In the genomic region with DNA sequence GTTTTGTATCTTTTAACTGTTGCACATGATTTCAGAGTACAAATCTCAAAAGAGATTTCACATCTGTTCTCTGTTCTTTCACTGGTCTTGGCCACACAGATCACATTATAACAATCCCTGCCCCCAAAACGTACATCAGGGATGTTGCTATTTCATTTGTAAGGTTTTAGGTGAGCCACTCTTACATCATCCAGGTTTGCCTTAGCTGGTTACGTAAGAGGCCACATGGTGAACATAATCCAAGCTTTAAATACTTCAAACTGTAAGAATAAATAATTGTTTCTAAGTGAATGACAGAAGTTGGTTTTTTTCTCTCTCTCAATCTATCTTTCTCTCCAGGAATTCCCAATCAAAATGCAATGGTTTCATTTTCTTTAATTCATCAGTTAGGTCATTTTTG, we compare ENCODE assay signal across 22 cellular contexts.
A peak's percentile ranks its signal among the peaks of the same experiment; 100 is the strongest.
DNase-seq lines count a peak whose midpoint lies in the region; ATAC-seq, FAIRE-seq and TF ChIP-seq lines count a peak whose summit lies in the region.
"Had no signal": no experiment of that assay in that cellular context is flagged by ENCODE, and none has a peak within 500 bp of the region (broad histone marks: within the 10 kb centered on the region; RNA-seq: fewer than 3 reads in every experiment).

No MANE protein-coding gene starts in this region.

- no peaks in the 10 kb centered on the region for H3K27me3 Mint-ChIP-seq in WTC11 (ENCODE audit: low read depth)
- H3K27me3 Mint-ChIP-seq: activated CD4-positive, alpha-beta T cell treated with anti-CD3 and anti-CD28 coated beads, Interleukin-2, amount 10 ng/mL, durations not matched to agents 24 days and 14 days; B cell; naive thymus-derived CD4-positive, alpha-beta T cell had no signal

- no peak overlapping the region for H2AFZ ChIP-seq in HepG2 (ENCODE audit: low read length)

- 29% methylated on average over 2 of the region's 2 CpGs for whole genome bisulfite sequencing in HepG2 (ENCODE audit: low lambda C conversion rate)
- 79 to 88% methylated on average over 2 of the region's 2 CpGs for WGBS in gastroesophageal sphincter (ENCODE audit: low coverage in 1 of 2), 2 donors

- BruUV-seq in HepG2 (replicated peaks; lab: Mats Ljungman, UMichigan), result no TSS peak

- intact Hi-C loops in HepG2 (cut with micrococcal nuclease; ENCODE audit: unreplicated experiment), result loop anchor here (5.0 kb wide), 1 partner anchor 533 kb away; no protein-coding TSS in a partner anchor
- intact Hi-C loops in left ventricle myocardium superior (cut with micrococcal nuclease), result loop anchor here (5.0 kb wide), 1 partner anchor 518 kb away; no protein-coding TSS in a partner anchor

- TF ChIP-seq CTCF in WTC11 (IDR thresholded peaks at IDR 0.05) (no peak), HepG2 (CRISPR knock-in tag; IDR thresholded peaks at IDR 0.05) (no peak), gastroesophageal sphincter (IDR thresholded peaks at IDR 0.05) (no peak)

- in situ Hi-C loops in HepG2 (cut with HindIII; ENCODE audit: extremely low pct_ligation_motif_present, low pct_unique_long_range_greater_than_20kb), result no loop called here

- peak overlapping the region; percentile 57; the same call in 1 of the 2 replicates for H3K27ac Mint-ChIP-seq in WTC11
- H3K27ac Mint-ChIP-seq: activated CD4-positive, alpha-beta T cell treated with anti-CD3 and anti-CD28 coated beads, Interleukin-2, amount 10 ng/mL, durations not matched to agents 24 days and 14 days; B cell; naive thymus-derived CD4-positive, alpha-beta T cell; stimulated activated effector memory CD8-positive, alpha-beta T cell treated with anti-CD3 and anti-CD28 coated beads, Interleukin-12 subunit alpha, Interleukin-12 subunit beta, amount 100 ng/mL, for 72 hours had no signal

- H3K4me3 ChIP-seq in HepG2 (replicated peaks in 1 of 3; ENCODE audit: insufficient read depth in 1 of 3, low read depth in 2 of 3, low read length in 3 of 3), result no peak overlapping the region
- H3K4me3 ChIP-seq in gastroesophageal sphincter, result no peak overlapping the region
- H3K4me3 ChIP-seq: ascending aorta, left ventricle myocardium inferior, prostate gland, SK-N-MC, spleen had no signal

- FAIRE-seq in HepG2 (lab: Jason Lieb, UNC), result no peak

- no peaks in the 10 kb centered on the region for H4K20me1 ChIP-seq in HepG2 (ENCODE audit: insufficient read depth, low read length)

- H3K9me3 ChIP-seq in HepG2 (ENCODE audit: low read length) (no peaks in the 10 kb centered on the region), gastroesophageal sphincter (no peaks in the 10 kb centered on the region)
- H3K9me3 ChIP-seq: ascending aorta, left ventricle myocardium inferior, prostate gland, spleen had no signal

- DNase-seq in DMS114 treated with DMSO at 0.1 percent for 48 hours (lab: John Stamatoyannopoulos, UW; ENCODE audit: unreplicated experiment) (peak; percentile 84), WTC11 (ENCODE audit: low spot score) (no peak), HepG2 (ENCODE audit: low spot score) (no peak), SKM-1 (lab: John Stamatoyannopoulos, UW; ENCODE audit: unreplicated experiment) (no peak), left ventricle myocardium superior (no peak), activated gamma-delta T cell (lab: John Stamatoyannopoulos, UW) (no peak)
- DNase-seq: activated CD4-positive, alpha-beta T cell treated with anti-CD3 and anti-CD28 coated beads, Interleukin-2, amount 10 ng/mL, durations not matched to agents 24 days and 14 days; activated CD8-positive, alpha-beta memory T cell treated with anti-CD3 and anti-CD28 coated beads, Interleukin-2, amount 50 U/mL, for 48 hours; activated gamma-delta T cell treated with Interleukin-2 at 50 U/mL for 16 hours; KG1; left ventricle myocardium inferior; naive thymus-derived CD4-positive, alpha-beta T cell; NCI-H1417 treated with DMSO at 0.1 percent for 48 hours; NCI-H510A treated with DMSO at 0.1 percent for 48 hours; spleen had no signal

- H3K4me3 Mint-ChIP-seq in WTC11, result no peak overlapping the region
- H3K4me3 Mint-ChIP-seq: activated CD4-positive, alpha-beta T cell treated with anti-CD3 and anti-CD28 coated beads, Interleukin-2, amount 10 ng/mL, durations not matched to agents 24 days and 14 days; B cell; naive thymus-derived CD4-positive, alpha-beta T cell; stimulated activated effector memory CD8-positive, alpha-beta T cell treated with anti-CD3 and anti-CD28 coated beads, Interleukin-12 subunit alpha, Interleukin-12 subunit beta, amount 100 ng/mL, for 72 hours had no signal

- no peak for TF ChIP-seq EP300 in Ishikawa (IDR thresholded peaks at IDR 0.05; ENCODE audit: borderline replicate concordance)
- TF ChIP-seq EP300 in HepG2 (IDR thresholded peaks at IDR 0.05; ENCODE audit: low read depth in 2 of 2, low read length in 2 of 2), result no peak
- no peak for TF ChIP-seq EP300 in HepG2 (CRISPR knock-in tag; IDR thresholded peaks at IDR 0.05; ENCODE audit: borderline replicate concordance)
- TF ChIP-seq EP300 in gastroesophageal sphincter (IDR thresholded peaks at IDR 0.05), result no peak

- H3K36me3 Mint-ChIP-seq in WTC11, result no peaks in the 10 kb centered on the region
- H3K36me3 Mint-ChIP-seq: naive thymus-derived CD4-positive, alpha-beta T cell; stimulated activated effector memory CD8-positive, alpha-beta T cell treated with anti-CD3 and anti-CD28 coated beads, Interleukin-12 subunit alpha, Interleukin-12 subunit beta, amount 100 ng/mL, for 72 hours had no signal

- POLR2A ChIA-PET in WTC11 (lab: Charles Lee), result no interaction called here
- POLR2A ChIA-PET in HepG2 (lab: Yijun Ruan, JAX), result no interaction called here

- H3K4me1 ChIP-seq in HepG2 (ENCODE audit: insufficient read depth, low read length) (no peaks in the 10 kb centered on the region), gastroesophageal sphincter (peaks cover 0 to 4% (median 0%) of the 10 kb centered on the region in 3 donors)
- H3K4me1 ChIP-seq: prostate gland, spleen had no signal

- H3K9ac ChIP-seq in HepG2 (ENCODE audit: insufficient read depth, low read depth, low read length), result no peak overlapping the region

- ATAC-seq in WTC11, result no peak
- no peak for ATAC-seq in HepG2
- ATAC-seq in gastroesophageal sphincter, result no peak
- no peak for ATAC-seq in left ventricle myocardium superior
- ATAC-seq: naive thymus-derived CD4-positive, alpha-beta T cell; stimulated activated effector memory CD8-positive, alpha-beta T cell treated with anti-CD3 and anti-CD28 coated beads, Interleukin-12 subunit alpha, Interleukin-12 subunit beta, amount 100 ng/mL, for 72 hours had no signal

- H3K27ac ChIP-seq in HepG2 (ENCODE audit: extremely low read length, insufficient read depth, low read length), result no peak overlapping the region
- no peak overlapping the region for H3K27ac ChIP-seq in gastroesophageal sphincter
- H3K27ac ChIP-seq: ascending aorta, left ventricle myocardium inferior, prostate gland, SK-N-MC had no signal

- no peaks in the 10 kb centered on the region for H3K9me3 Mint-ChIP-seq in WTC11
- H3K9me3 Mint-ChIP-seq: activated CD4-positive, alpha-beta T cell treated with anti-CD3 and anti-CD28 coated beads, Interleukin-2, amount 10 ng/mL, durations not matched to agents 24 days and 14 days; stimulated activated effector memory CD8-positive, alpha-beta T cell treated with anti-CD3 and anti-CD28 coated beads, Interleukin-12 subunit alpha, Interleukin-12 subunit beta, amount 100 ng/mL, for 72 hours had no signal

- H3K4me1 Mint-ChIP-seq in WTC11, result no peaks in the 10 kb centered on the region; the same call in 1 of the 2 replicates
- H3K4me1 Mint-ChIP-seq: activated CD4-positive, alpha-beta T cell treated with anti-CD3 and anti-CD28 coated beads, Interleukin-2, amount 10 ng/mL, durations not matched to agents 24 days and 14 days; B cell; naive thymus-derived CD4-positive, alpha-beta T cell; stimulated activated effector memory CD8-positive, alpha-beta T cell treated with anti-CD3 and anti-CD28 coated beads, Interleukin-12 subunit alpha, Interleukin-12 subunit beta, amount 100 ng/mL, for 72 hours had no signal

- H3K36me3 ChIP-seq in HepG2 (replicated peaks in 1 of 2; ENCODE audit: control insufficient read depth in 1 of 2, insufficient read depth in 2 of 2, low read length in 2 of 2), result no peaks in the 10 kb centered on the region
- H3K36me3 ChIP-seq in gastroesophageal sphincter, result peaks cover 0 to 4% of the 10 kb centered on the region in 2 donors
- H3K36me3 ChIP-seq: ascending aorta, prostate gland, spleen had no signal

- no peaks in the 10 kb centered on the region for H3K79me2 ChIP-seq in HepG2 (ENCODE audit: insufficient read depth, low read length)

- TF ChIP-seq POLR2A in HepG2 (IDR thresholded peaks at IDR 0.05; ENCODE audit: insufficient read depth in 1 of 2, low read depth in 2 of 2, low read length in 2 of 2) (no peak), gastroesophageal sphincter (IDR thresholded peaks at IDR 0.05) (no peak)

- TF ChIP-seq RAD21 in Ishikawa (IDR thresholded peaks at IDR 0.05; ENCODE audit: low read depth) (no peak), HepG2 (CRISPR knock-in tag; IDR thresholded peaks at IDR 0.05) (no peak)

- H3K4me2 ChIP-seq in HepG2 (ENCODE audit: low read depth, low read length), result no peak overlapping the region

- CTCF ChIA-PET in WTC11 (lab: Charles Lee) (interaction anchor here (1.7 to 3.4 kb wide), 2 partner anchors 516 to 589 kb away, joined by 3 to 16 read pairs; no protein-coding TSS in a partner anchor), HepG2 (lab: Yijun Ruan, JAX; ENCODE audit: low intra/inter-chr PET ratio, low total read pairs) (no interaction called here)

- H3K27me3 ChIP-seq in HepG2 (ENCODE audit: control insufficient read depth in 1 of 2, insufficient read depth in 2 of 2, low read length in 2 of 2) (no peaks in the 10 kb centered on the region), gastroesophageal sphincter (no peaks in the 10 kb centered on the region)
- H3K27me3 ChIP-seq: ascending aorta, spleen had no signal

TF ChIP-seq in Ishikawa, 13 proteins besides CTCF, POLR2A, EP300 and RAD21 (continues in another document):
- peak; percentile 56 for TF ChIP-seq CEBPB (IDR thresholded peaks at IDR 0.05)
- no peak for TF ChIP-seq TAF1 (IDR thresholded peaks at IDR 0.05; ENCODE audit: low read depth)

TF ChIP-seq in WTC11, 78 proteins besides CTCF, POLR2A, EP300 and RAD21:
- TF ChIP-seq ZNF671 (CRISPR knock-in tag; IDR thresholded peaks at IDR 0.05) (no peak), GABPB1 (CRISPR knock-in tag; IDR thresholded peaks at IDR 0.05) (0 out of 2 replicates have a peak, but pooled peaks have one; percentile 40)

TF ChIP-seq in HepG2, 621 proteins besides CTCF, POLR2A, EP300 and RAD21 (continues in another document):
- TF ChIP-seq CEBPB (IDR thresholded peaks at IDR 0.05; ENCODE audit: borderline replicate concordance, low read depth, low read length) (peak; percentile 60), CEBPG (CRISPR knock-in tag; IDR thresholded peaks at IDR 0.05) (0 out of 2 replicates have a peak, but pooled peaks have one; percentile 23), TBL1XR1 (IDR thresholded peaks at IDR 0.05; ENCODE audit: borderline replicate concordance, low read length, partially characterized antibody) (no peak)
